Comparison of ENCODE assay signal across 1 cellular context in the genomic region with DNA sequence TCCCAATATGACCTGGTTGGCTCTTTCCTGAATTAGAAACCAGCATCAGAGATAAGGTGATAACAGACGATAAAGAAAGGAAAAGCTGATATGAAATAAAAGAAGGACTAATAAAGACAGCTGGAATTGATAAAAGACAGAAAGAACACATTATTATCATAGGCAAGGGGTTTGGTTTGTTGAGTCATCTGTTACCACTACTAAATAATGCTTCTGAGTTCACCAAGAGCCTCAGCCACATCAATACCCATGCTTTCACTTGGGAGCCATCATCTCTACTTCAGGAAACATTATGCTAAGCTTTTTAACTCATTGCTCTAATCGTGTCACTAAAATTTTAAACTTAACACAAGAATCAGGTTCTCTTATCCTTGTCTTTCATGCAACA.
TF ChIP-seq lines count a peak whose summit lies in the region.

No MANE protein-coding gene starts in this region.

TF ChIP-seq in SK-N-SH, 30 proteins besides CTCF, POLR2A, EP300 and RAD21 (continued from another document):
- TF ChIP-seq, protein P1, sequence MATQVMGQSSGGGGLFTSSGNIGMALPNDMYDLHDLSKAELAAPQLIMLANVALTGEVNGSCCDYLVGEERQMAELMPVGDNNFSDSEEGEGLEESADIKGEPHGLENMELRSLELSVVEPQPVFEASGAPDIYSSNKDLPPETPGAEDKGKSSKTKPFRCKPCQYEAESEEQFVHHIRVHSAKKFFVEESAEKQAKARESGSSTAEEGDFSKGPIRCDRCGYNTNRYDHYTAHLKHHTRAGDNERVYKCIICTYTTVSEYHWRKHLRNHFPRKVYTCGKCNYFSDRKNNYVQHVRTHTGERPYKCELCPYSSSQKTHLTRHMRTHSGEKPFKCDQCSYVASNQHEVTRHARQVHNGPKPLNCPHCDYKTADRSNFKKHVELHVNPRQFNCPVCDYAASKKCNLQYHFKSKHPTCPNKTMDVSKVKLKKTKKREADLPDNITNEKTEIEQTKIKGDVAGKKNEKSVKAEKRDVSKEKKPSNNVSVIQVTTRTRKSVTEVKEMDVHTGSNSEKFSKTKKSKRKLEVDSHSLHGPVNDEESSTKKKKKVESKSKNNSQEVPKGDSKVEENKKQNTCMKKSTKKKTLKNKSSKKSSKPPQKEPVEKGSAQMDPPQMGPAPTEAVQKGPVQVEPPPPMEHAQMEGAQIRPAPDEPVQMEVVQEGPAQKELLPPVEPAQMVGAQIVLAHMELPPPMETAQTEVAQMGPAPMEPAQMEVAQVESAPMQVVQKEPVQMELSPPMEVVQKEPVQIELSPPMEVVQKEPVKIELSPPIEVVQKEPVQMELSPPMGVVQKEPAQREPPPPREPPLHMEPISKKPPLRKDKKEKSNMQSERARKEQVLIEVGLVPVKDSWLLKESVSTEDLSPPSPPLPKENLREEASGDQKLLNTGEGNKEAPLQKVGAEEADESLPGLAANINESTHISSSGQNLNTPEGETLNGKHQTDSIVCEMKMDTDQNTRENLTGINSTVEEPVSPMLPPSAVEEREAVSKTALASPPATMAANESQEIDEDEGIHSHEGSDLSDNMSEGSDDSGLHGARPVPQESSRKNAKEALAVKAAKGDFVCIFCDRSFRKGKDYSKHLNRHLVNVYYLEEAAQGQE (IDR thresholded peaks at IDR 0.05; ENCODE audit: low read depth, low read length): no peak
- no peak for TF ChIP-seq YY1 (IDR thresholded peaks at IDR 0.05; ENCODE audit: low read depth)
- TF ChIP-seq TEAD4 (IDR thresholded peaks at IDR 0.05; ENCODE audit: borderline replicate concordance, insufficient read depth): no peak
- TF ChIP-seq, protein P2, sequence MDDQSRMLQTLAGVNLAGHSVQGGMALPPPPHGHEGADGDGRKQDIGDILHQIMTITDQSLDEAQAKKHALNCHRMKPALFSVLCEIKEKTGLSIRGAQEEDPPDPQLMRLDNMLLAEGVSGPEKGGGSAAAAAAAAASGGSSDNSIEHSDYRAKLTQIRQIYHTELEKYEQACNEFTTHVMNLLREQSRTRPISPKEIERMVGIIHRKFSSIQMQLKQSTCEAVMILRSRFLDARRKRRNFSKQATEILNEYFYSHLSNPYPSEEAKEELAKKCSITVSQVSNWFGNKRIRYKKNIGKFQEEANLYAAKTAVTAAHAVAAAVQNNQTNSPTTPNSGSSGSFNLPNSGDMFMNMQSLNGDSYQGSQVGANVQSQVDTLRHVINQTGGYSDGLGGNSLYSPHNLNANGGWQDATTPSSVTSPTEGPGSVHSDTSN (IDR thresholded peaks at IDR 0.05): peak; percentile 38
- TF ChIP-seq FOXJ3 (CRISPR knock-in tag; IDR thresholded peaks at IDR 0.05): no peak
- TF ChIP-seq MEF2A (IDR thresholded peaks at IDR 0.05; ENCODE audit: borderline replicate concordance, low read depth): peak; percentile 45; the same call in 1 of the 2 replicates
- TF ChIP-seq ELF1 (IDR thresholded peaks at IDR 0.05): no peak
- TF ChIP-seq SMC3 (IDR thresholded peaks at IDR 0.05; ENCODE audit: low read depth, low read length): no peak
- TF ChIP-seq, protein P3, sequence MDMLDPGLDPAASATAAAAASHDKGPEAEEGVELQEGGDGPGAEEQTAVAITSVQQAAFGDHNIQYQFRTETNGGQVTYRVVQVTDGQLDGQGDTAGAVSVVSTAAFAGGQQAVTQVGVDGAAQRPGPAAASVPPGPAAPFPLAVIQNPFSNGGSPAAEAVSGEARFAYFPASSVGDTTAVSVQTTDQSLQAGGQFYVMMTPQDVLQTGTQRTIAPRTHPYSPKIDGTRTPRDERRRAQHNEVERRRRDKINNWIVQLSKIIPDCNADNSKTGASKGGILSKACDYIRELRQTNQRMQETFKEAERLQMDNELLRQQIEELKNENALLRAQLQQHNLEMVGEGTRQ (IDR thresholded peaks at IDR 0.05; ENCODE audit: borderline replicate concordance, low read depth, low read length): no peak
- TF ChIP-seq FOXM1 (IDR thresholded peaks at IDR 0.05; ENCODE audit: low read depth): no peak
- peak; percentile 25; the same call in 1 of the 2 replicates for TF ChIP-seq FOSL2 (IDR thresholded peaks at IDR 0.05; ENCODE audit: borderline replicate concordance, low read depth)
- TF ChIP-seq GATA2 (CRISPR knock-in tag; IDR thresholded peaks at IDR 0.05): no peak
- TF ChIP-seq RFX5 (IDR thresholded peaks at IDR 0.05; ENCODE audit: low read length): peak; percentile 91
- TF ChIP-seq, protein P4, sequence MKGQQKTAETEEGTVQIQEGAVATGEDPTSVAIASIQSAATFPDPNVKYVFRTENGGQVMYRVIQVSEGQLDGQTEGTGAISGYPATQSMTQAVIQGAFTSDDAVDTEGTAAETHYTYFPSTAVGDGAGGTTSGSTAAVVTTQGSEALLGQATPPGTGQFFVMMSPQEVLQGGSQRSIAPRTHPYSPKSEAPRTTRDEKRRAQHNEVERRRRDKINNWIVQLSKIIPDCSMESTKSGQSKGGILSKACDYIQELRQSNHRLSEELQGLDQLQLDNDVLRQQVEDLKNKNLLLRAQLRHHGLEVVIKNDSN (IDR thresholded peaks at IDR 0.05; ENCODE audit: borderline replicate concordance, low read depth): no peak
- TF ChIP-seq EZH2phosphoT487 (IDR thresholded peaks at IDR 0.05; ENCODE audit: borderline replicate concordance, low read depth): no peak
- no peak for TF ChIP-seq NFIC (IDR thresholded peaks at IDR 0.05; ENCODE audit: borderline replicate concordance)
TF ChIP-seq in SK-N-SH: peak in this region for 6.
